8 cellular contexts compared by ENCODE assay signal in genomic region chr2:23617167-23617787, GRCh38.
A peak's percentile ranks its signal among the peaks of the same experiment; 100 is the strongest.
DNase-seq lines count a peak whose midpoint lies in the region; ATAC-seq and TF ChIP-seq lines count a peak whose summit lies in the region.

No MANE protein-coding gene starts in this region.

- peaks cover under 1% of the 10 kb centered on the region for H3K36me3 Mint-ChIP-seq in stimulated activated memory B cell treated with anti-CD40 and anti-IgM and Interleukin-4, amounts not matched to agents 10 μg/mL and 1 μg/mL and 100 μg/mL, for 72 hours

- no peak overlapping the region for H3K4me3 Mint-ChIP-seq in stimulated activated memory B cell treated with anti-CD40 and anti-IgM and Interleukin-4, amounts not matched to agents 10 μg/mL and 1 μg/mL and 100 μg/mL, for 72 hours

- ATAC-seq in heart right ventricle (peak; percentile 82 to 90 (median 87)), HG03025 (IDR thresholded peaks at IDR 0.05; ENCODE audit: low FRiP score, unreplicated experiment) (no peak), GM18502 (IDR thresholded peaks at IDR 0.05; ENCODE audit: poor library complexity, unreplicated experiment) (no peak)
- no peak for ATAC-seq in stimulated activated memory B cell treated with anti-CD40 and anti-IgM and Interleukin-4, amounts not matched to agents 10 μg/mL and 1 μg/mL and 100 μg/mL, for 72 hours

- H3K9me3 Mint-ChIP-seq in stimulated activated memory B cell treated with anti-CD40 and anti-IgM and Interleukin-4, amounts not matched to agents 10 μg/mL and 1 μg/mL and 100 μg/mL, for 72 hours = no peaks in the 10 kb centered on the region

- H3K9me3 ChIP-seq in heart right ventricle = peaks cover 0 to 5% (median 1%) of the 10 kb centered on the region in 11 donors

- DNase-seq in Ammon's horn (ENCODE audit: low spot score) = peak; percentile 75
- peak in 35 of 56 donors; percentile 6 to 77 (median 36) for DNase-seq in amygdala (lab: John Stamatoyannopoulos, UW)
- DNase-seq in heart right ventricle = peak in 1 of 2 donors; percentile 66
- peak in 6 of 10 donors; percentile 37 to 93 (median 68) for DNase-seq in posterior cingulate gyrus
- no peak for DNase-seq in activated T-cell treated with anti-CD3 and anti-CD28 coated beads, Interleukin-2, amount 50 U/mL, for 1 hour

- WGBS in heart right ventricle, 2 donors = 48 to 51% methylated on average over 16 of the region's 16 CpGs

- H3K27me3 Mint-ChIP-seq in stimulated activated memory B cell treated with anti-CD40 and anti-IgM and Interleukin-4, amounts not matched to agents 10 μg/mL and 1 μg/mL and 100 μg/mL, for 72 hours = peaks cover 6% of the 10 kb centered on the region

- H3K27ac Mint-ChIP-seq in stimulated activated memory B cell treated with anti-CD40 and anti-IgM and Interleukin-4, amounts not matched to agents 10 μg/mL and 1 μg/mL and 100 μg/mL, for 72 hours = no peak overlapping the region

- H3K36me3 ChIP-seq in heart right ventricle = no peaks in the 10 kb centered on the region

- H3K4me1 Mint-ChIP-seq in stimulated activated memory B cell treated with anti-CD40 and anti-IgM and Interleukin-4, amounts not matched to agents 10 μg/mL and 1 μg/mL and 100 μg/mL, for 72 hours = peaks cover 14% of the 10 kb centered on the region

- peak; percentile 16 to 68 (median 44) for TF ChIP-seq CTCF in heart right ventricle (IDR thresholded peaks at IDR 0.05)

- peaks cover 8 to 46% (median 24%) of the 10 kb centered on the region in 9 donors for H3K4me1 ChIP-seq in heart right ventricle

- H3K4me3 ChIP-seq in heart right ventricle = peak overlapping the region in 6 of 10 donors; percentile 7 to 41 (median 28)

- H3K27me3 ChIP-seq in heart right ventricle = peaks cover 0 to 7% (median 0%) of the 10 kb centered on the region in 7 donors

- intact Hi-C loops in heart right ventricle (cut with DNase I) (no loop called here), posterior cingulate gyrus (cut with DNase I) (no loop called here)

- H3K27ac ChIP-seq in heart right ventricle = peak overlapping the region; percentile 17 to 91 (median 80)

Comparison
In these comparisons a context has a peak if more than half of its experiments do, and no peak if none do; other contexts are left out.
1. ATAC-seq: peak in heart right ventricle (8 of 8); none in HG03025 (single experiment), stimulated activated memory B cell treated with anti-CD40 and anti-IgM and Interleukin-4, amounts not matched to agents 10 μg/mL and 1 μg/mL and 100 μg/mL, for 72 hours (single experiment) and GM18502 (single experiment).